In the genomic region with DNA sequence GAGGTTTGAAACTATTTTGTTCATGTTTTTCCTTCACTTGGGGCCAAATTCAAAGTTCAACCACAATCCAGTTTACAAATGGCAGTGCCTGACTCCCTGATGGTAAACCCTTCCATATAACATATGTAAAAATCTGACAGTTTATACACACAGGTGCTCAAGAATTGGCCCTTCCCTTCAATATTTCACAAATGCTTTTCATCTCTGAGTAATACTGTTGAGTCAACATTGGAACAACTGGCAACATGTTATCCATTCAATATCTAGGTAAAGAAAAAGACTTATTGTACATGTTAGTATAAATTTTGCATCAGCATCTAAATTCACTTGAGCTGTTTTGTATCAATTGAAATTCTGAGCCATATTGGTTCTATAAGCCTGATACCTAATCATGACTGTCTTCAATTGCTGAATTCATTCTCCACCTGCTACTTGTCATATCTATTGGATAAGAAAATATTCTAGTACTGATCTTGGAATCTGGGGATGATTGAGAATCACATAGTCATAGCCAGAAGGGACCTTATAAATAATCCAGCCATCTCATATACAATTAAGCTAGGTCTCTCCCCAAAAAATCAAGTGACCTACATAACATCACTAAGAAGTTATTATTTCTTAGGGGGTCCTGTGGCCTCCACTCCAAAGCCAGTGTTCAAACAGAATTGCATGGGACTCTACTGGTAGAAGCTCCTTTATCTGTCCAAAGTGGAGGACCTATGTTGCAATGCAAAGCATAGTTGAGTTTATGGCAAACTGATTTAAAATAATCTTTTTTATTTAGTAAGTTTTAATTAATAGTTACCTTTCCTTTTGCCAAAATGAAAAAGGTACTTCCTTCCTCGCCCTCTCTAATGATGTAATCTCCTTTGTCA, we compare ENCODE assay signal across 11 cellular contexts.
A peak's percentile ranks its signal among the peaks of the same experiment; 100 is the strongest.
DNase-seq lines count a peak whose midpoint lies in the region; ATAC-seq and TF ChIP-seq lines count a peak whose summit lies in the region.
"Had no signal": no experiment of that assay in that cellular context is flagged by ENCODE, and none has a peak within 500 bp of the region (broad histone marks: within the 10 kb centered on the region; RNA-seq: fewer than 3 reads in every experiment).

No MANE protein-coding gene starts in this region.

- H3K9me3 Mint-ChIP-seq in activated T-cell treated with anti-CD3 and anti-CD28 coated beads, Interleukin-2, amount 50 U/mL, for 4 hours = peaks cover 3% of the 10 kb centered on the region

- H3K4me3 ChIP-seq in Panc1 (ENCODE audit: low read depth in 2 of 2, low read length in 2 of 2) (peak overlapping the region; percentile 37 to 52), smooth muscle cell (peak overlapping the region; percentile 51), upper lobe of right lung (no peak overlapping the region)
- H3K4me3 ChIP-seq: GM12878 had no signal

- WGBS in smooth muscle cell (ENCODE audit: low lambda C conversion rate) = 79% methylated on average over 1 of the region's 1 CpG

- H3K27me3 Mint-ChIP-seq in activated T-cell treated with anti-CD3 and anti-CD28 coated beads, Interleukin-2, amount 50 U/mL, for 4 hours (ENCODE audit: low read depth) = no peaks in the 10 kb centered on the region

- no peaks in the 10 kb centered on the region for H3K36me3 Mint-ChIP-seq in activated T-cell treated with anti-CD3 and anti-CD28 coated beads, Interleukin-2, amount 50 U/mL, for 4 hours (ENCODE audit: insufficient read depth)

- ATAC-seq in activated T-cell treated with anti-CD3 and anti-CD28 coated beads, Interleukin-2, amount 50 U/mL, for 4 hours = no peak
- ATAC-seq in Panc1 (peak; percentile 34; the same call in 1 of the 2 replicates), esophagus mucosa (peak; percentile 90), upper lobe of right lung (no peak)
- no peak for ATAC-seq in activated CD4-positive, CD25-positive, alpha-beta regulatory T cell treated with anti-CD3 and anti-CD28 coated beads, Interleukin-2, amount 50 U/mL, for 24 hours
- ATAC-seq: GM12878, pancreas had no signal

- no peaks in the 10 kb centered on the region for H4K20me1 ChIP-seq in smooth muscle cell (ENCODE audit: low read depth)

- intact Hi-C loops in Panc1 (cut with micrococcal nuclease; ENCODE audit: unreplicated experiment) = no loop called here
- intact Hi-C loops in upper lobe of right lung (cut with DNase I) = no loop called here

- TF ChIP-seq CTCF in Panc1 (IDR thresholded peaks at IDR 0.05) (no peak), smooth muscle cell (IDR thresholded peaks at IDR 0.05; ENCODE audit: borderline replicate concordance, insufficient read depth, poor library complexity, severe bottlenecking) (no peak), upper lobe of right lung (IDR thresholded peaks at IDR 0.05) (no peak)

- H2AFZ ChIP-seq in smooth muscle cell (ENCODE audit: low read depth) = peak overlapping the region; percentile 43

- no peaks in the 10 kb centered on the region for H3K4me1 Mint-ChIP-seq in activated T-cell treated with anti-CD3 and anti-CD28 coated beads, Interleukin-2, amount 50 U/mL, for 4 hours (ENCODE audit: low read depth)

- DNase-seq in activated T-cell treated with anti-CD3 and anti-CD28 coated beads, Interleukin-2, amount 50 U/mL, for 4 hours = no peak
- DNase-seq in activated T-cell treated with anti-CD3 and anti-CD28 coated beads for 4 hours (no peak), Panc1 (ENCODE audit: low read depth, low spot score) (no peak), smooth muscle cell (lab: John Stamatoyannopoulos, UW; ENCODE audit: unreplicated experiment) (no peak), upper lobe of right lung (no peak)
- no peak for DNase-seq in stimulated activated CD4-positive, alpha-beta T cell treated with anti-CD3 and anti-CD28 coated beads, Interleukin-12 subunit alpha, Interleukin-12 subunit beta, amount 100 ng/mL, for 4 hours
- DNase-seq: C1 segment of cervical spinal cord had no signal

- CTCF ChIA-PET in Panc1 (lab: Charles Lee) = no interaction called here

- H3K9ac ChIP-seq in smooth muscle cell (ENCODE audit: low read depth) = no peak overlapping the region

- BruUV-seq in Panc1 (replicated peaks; lab: Mats Ljungman, UMichigan) = no TSS peak

- H3K9me3 ChIP-seq in Panc1 (ENCODE audit: control insufficient read depth, insufficient read depth, low read depth, low read length) (no peaks in the 10 kb centered on the region), smooth muscle cell (replicated peaks; ENCODE audit: low read depth) (no peaks in the 10 kb centered on the region), upper lobe of right lung (no peaks in the 10 kb centered on the region)
- H3K9me3 ChIP-seq: pancreas had no signal

- peak overlapping the region; percentile 81 for H3K4me2 ChIP-seq in smooth muscle cell

- H3K27me3 ChIP-seq in Panc1 (ENCODE audit: control insufficient read depth, insufficient read depth, low read length) = no peaks in the 10 kb centered on the region
- no peaks in the 10 kb centered on the region for H3K27me3 ChIP-seq in smooth muscle cell (ENCODE audit: low read depth)
- H3K27me3 ChIP-seq in upper lobe of right lung = no peaks in the 10 kb centered on the region
- H3K27me3 ChIP-seq: pancreas had no signal

- peak overlapping the region; percentile 54 for H3K4me3 Mint-ChIP-seq in activated T-cell treated with anti-CD3 and anti-CD28 coated beads, Interleukin-2, amount 50 U/mL, for 4 hours

- H3K79me2 ChIP-seq in smooth muscle cell (ENCODE audit: low read depth) = no peaks in the 10 kb centered on the region

- no peaks in the 10 kb centered on the region for H3F3A ChIP-seq in smooth muscle cell (ENCODE audit: low read depth)

- H3K36me3 ChIP-seq in Panc1 (ENCODE audit: control insufficient read depth, insufficient read depth, low read length) (no peaks in the 10 kb centered on the region), smooth muscle cell (ENCODE audit: low read depth) (no peaks in the 10 kb centered on the region), upper lobe of right lung (no peaks in the 10 kb centered on the region)
- H3K36me3 ChIP-seq: pancreas had no signal

- POLR2A ChIA-PET in Panc1 (lab: Charles Lee) = no interaction called here

- in situ Hi-C loops in Panc1 (cut with HindIII; ENCODE audit: low pct_unique_long_range_greater_than_20kb, low sequenced_read_pairs) = no loop called here

- H3K27ac ChIP-seq in Panc1 (ENCODE audit: low read length) (peak overlapping the region; percentile 57; the same call in 1 of the 2 replicates), smooth muscle cell (ENCODE audit: low read depth) (no peak overlapping the region), upper lobe of right lung (no peak overlapping the region)

- H3K4me1 ChIP-seq in Panc1 (ENCODE audit: control insufficient read depth, insufficient read depth, low read length) (no peaks in the 10 kb centered on the region), smooth muscle cell (ENCODE audit: low read depth) (no peaks in the 10 kb centered on the region), upper lobe of right lung (no peaks in the 10 kb centered on the region)
- H3K4me1 ChIP-seq: pancreas had no signal

Comparison
In these comparisons a context has a peak if more than half of its experiments do, and no peak if none do; other contexts are left out.
1. ATAC-seq: peak in Panc1 (single experiment) and esophagus mucosa (single experiment); none in activated T-cell treated with anti-CD3 and anti-CD28 coated beads, Interleukin-2, amount 50 U/mL, for 4 hours (0 of 2), activated CD4-positive, CD25-positive, alpha-beta regulatory T cell treated with anti-CD3 and anti-CD28 coated beads, Interleukin-2, amount 50 U/mL, for 24 hours (0 of 2) and upper lobe of right lung (single experiment).